ENCODE assay signal across 9 cellular contexts in genomic region chr2:239944706-239945551, GRCh38.
A peak's percentile ranks its signal among the peaks of the same experiment; 100 is the strongest.
DNase-seq lines count a peak whose midpoint lies in the region; ATAC-seq and TF ChIP-seq lines count a peak whose summit lies in the region.
"Had no signal": no experiment of that assay in that cellular context is flagged by ENCODE, and none has a peak within 500 bp of the region (broad histone marks: within the 10 kb centered on the region; RNA-seq: fewer than 3 reads in every experiment).

No MANE protein-coding gene starts in this region.

- H3K4me2 ChIP-seq in mammary epithelial cell (ENCODE audit: insufficient read depth, low read depth, low read length): no peak overlapping the region

- H3K9me3 Mint-ChIP-seq in activated naive CD4-positive, alpha-beta T cell treated with anti-CD3 and anti-CD28 coated beads, Interleukin-2, amount 50 U/mL, for 72 hours: no peaks in the 10 kb centered on the region
- H3K9me3 Mint-ChIP-seq in memory B cell: no peaks in the 10 kb centered on the region
- H3K9me3 Mint-ChIP-seq: brain had no signal

- BruUV-seq in mammary epithelial cell (replicated peaks; lab: Mats Ljungman, UMichigan): no TSS peak

- peak overlapping the region; percentile 67 for H3K4me3 Mint-ChIP-seq in memory B cell
- H3K4me3 Mint-ChIP-seq: brain had no signal

- dilution Hi-C loops in mammary epithelial cell (cut with HindIII; ENCODE audit: low sequenced_read_pairs): no loop called here

- H3K27ac ChIP-seq in mammary epithelial cell (ENCODE audit: insufficient read depth, low read depth, low read length): no peak overlapping the region

- no peaks in the 10 kb centered on the region for H3K4me1 ChIP-seq in mammary epithelial cell (ENCODE audit: insufficient read depth, low read length)

- no peak overlapping the region for H3K4me3 ChIP-seq in AG10803 (ENCODE audit: low read length)
- no peak overlapping the region for H3K4me3 ChIP-seq in mammary epithelial cell (replicated peaks in 1 of 3; ENCODE audit: insufficient read depth in 1 of 3, low read depth in 2 of 3, low read length in 3 of 3)

- CTCF ChIA-PET in mammary epithelial cell (lab: Charles Lee; ENCODE audit: low non-redundant PET): no interaction called here

- intact Hi-C loops in mammary epithelial cell (cut with micrococcal nuclease): no loop called here

- in situ Hi-C loops in mammary epithelial cell (cut with MboI; ENCODE audit: low sequenced_read_pairs in 2 of 2): no loop called here

- no peaks in the 10 kb centered on the region for H3K36me3 ChIP-seq in mammary epithelial cell (ENCODE audit: insufficient read depth, low read length)

- no peaks in the 10 kb centered on the region for H3K27me3 Mint-ChIP-seq in memory B cell

- H3K9me3 ChIP-seq in mammary epithelial cell (replicated peaks; ENCODE audit: insufficient read depth, low read length): no peaks in the 10 kb centered on the region

- no peaks in the 10 kb centered on the region for H3K27me3 ChIP-seq in mammary epithelial cell (ENCODE audit: insufficient read depth, low read length)

- TF ChIP-seq CTCF in AG10803 (conservative IDR thresholded peaks at IDR 0.05; ENCODE audit: low read length) (no peak), mammary epithelial cell (conservative IDR thresholded peaks at IDR 0.05 in 1 of 2, IDR thresholded peaks at IDR 0.05 in 1 of 2; ENCODE audit: extremely low read depth in 1 of 2, insufficient read depth in 1 of 2, low read depth in 1 of 2, low read length in 2 of 2) (no peak)

- WGBS in mammary epithelial cell (ENCODE audit: low coverage, missing lambda C conversion rate): 93% methylated on average over 25 of the region's 35 CpGs

- ATAC-seq in HG03354 (IDR thresholded peaks at IDR 0.05; ENCODE audit: poor library complexity, severe bottlenecking, unreplicated experiment) (peak; percentile 51), memory B cell (ENCODE audit: low read depth) (peak; percentile 59), HG03095 (IDR thresholded peaks at IDR 0.05; ENCODE audit: unreplicated experiment) (no peak)
- peak; percentile 44 to 76 for ATAC-seq in activated naive CD4-positive, alpha-beta T cell treated with anti-CD3 and anti-CD28 coated beads, Interleukin-2, amount 50 U/mL, for 72 hours

- H3K9ac ChIP-seq in mammary epithelial cell (ENCODE audit: insufficient read depth, low read length): no peak overlapping the region

- H3K36me3 Mint-ChIP-seq in activated naive CD4-positive, alpha-beta T cell treated with anti-CD3 and anti-CD28 coated beads, Interleukin-2, amount 50 U/mL, for 72 hours: no peaks in the 10 kb centered on the region
- peaks cover 9% of the 10 kb centered on the region for H3K36me3 Mint-ChIP-seq in memory B cell

- no peaks in the 10 kb centered on the region for H3K79me2 ChIP-seq in mammary epithelial cell (ENCODE audit: insufficient read depth, low read length)

- no peak overlapping the region for H2AFZ ChIP-seq in mammary epithelial cell (ENCODE audit: low read depth, low read length)

- H3K4me1 Mint-ChIP-seq in memory B cell: peaks cover 4% of the 10 kb centered on the region

- no peaks in the 10 kb centered on the region for H4K20me1 ChIP-seq in mammary epithelial cell (ENCODE audit: insufficient read depth, low read length)

- peak overlapping the region; percentile 33 to 81 for H3K27ac Mint-ChIP-seq in activated naive CD4-positive, alpha-beta T cell treated with anti-CD3 and anti-CD28 coated beads, Interleukin-2, amount 50 U/mL, for 72 hours
- H3K27ac Mint-ChIP-seq in memory B cell: peak overlapping the region; percentile 45

- peak; percentile 21 for DNase-seq in AG10803 (ENCODE audit: low read depth)
- DNase-seq in activated naive CD4-positive, alpha-beta T cell treated with anti-CD3 and anti-CD28 coated beads, Interleukin-2, amount 50 U/mL, for 72 hours (ENCODE audit: low spot score in 2 of 2): peak; percentile 16 to 47
- DNase-seq in memory B cell (ENCODE audit: low spot score in 2 of 2): no peak
- no peak for DNase-seq in EL
- DNase-seq in 8988T: no peak
- DNase-seq in mammary epithelial cell: no peak

Comparison
In these comparisons a context has a peak if more than half of its experiments do, and no peak if none do; other contexts are left out.
1. DNase-seq: peak in AG10803 (single experiment) and activated naive CD4-positive, alpha-beta T cell treated with anti-CD3 and anti-CD28 coated beads, Interleukin-2, amount 50 U/mL, for 72 hours (2 of 2); none in memory B cell (0 of 2), EL (single experiment), 8988T (single experiment) and mammary epithelial cell (single experiment).